Comparison of ENCODE assay signal across 16 cellular contexts in the genomic region with DNA sequence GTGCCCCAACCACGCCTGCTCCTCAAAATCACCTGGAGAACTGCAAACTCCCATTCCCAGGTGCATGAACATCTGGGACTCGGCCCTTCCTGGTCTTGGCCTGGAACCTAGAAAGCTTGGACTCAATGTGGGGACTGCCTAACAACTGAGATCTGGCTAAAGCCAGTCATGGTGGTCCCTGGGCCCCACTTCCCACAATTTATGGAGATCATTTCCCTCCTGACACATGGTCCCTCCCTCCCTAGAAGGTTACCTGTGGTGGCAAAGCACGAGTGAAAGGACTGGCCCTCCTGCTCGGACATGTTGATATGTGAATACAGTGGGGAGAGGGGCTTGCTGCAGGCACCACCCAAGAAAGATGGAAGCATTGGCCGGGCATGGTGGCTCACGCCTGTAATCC. TPM values are rescaled to one million over a fixed set of nuclear protein-coding genes. Genes with fewer than 3 reads are reported as not detected.
DNase-seq lines count a peak whose midpoint lies in the region; ATAC-seq and TF ChIP-seq lines count a peak whose summit lies in the region.
"Had no signal": no experiment of that assay in that cellular context is flagged by ENCODE, and none has a peak within 500 bp of the region (broad histone marks: within the 10 kb centered on the region; RNA-seq: fewer than 3 reads in every experiment).

No MANE protein-coding gene starts in this region.

- no peak overlapping the region for H3K27ac ChIP-seq in H9 (ENCODE audit: insufficient read length, low read depth, low read length)
- H3K27ac ChIP-seq in mesendoderm (ENCODE audit: low read depth, low read length) = no peak overlapping the region
- no peak overlapping the region for H3K27ac ChIP-seq in right atrium auricular region
- H3K27ac ChIP-seq: C4-2B had no signal

- H3K23ac ChIP-seq in H9 (ENCODE audit: insufficient read length, low read depth, low read length) (no peak overlapping the region), mesendoderm (ENCODE audit: low read length) (no peak overlapping the region)

- H3K9ac ChIP-seq in H9 (ENCODE audit: extremely low read depth, insufficient read length, low read length) (no peak overlapping the region), mesendoderm (ENCODE audit: low read length) (peak overlapping the region; percentile 11)

- H4K5ac ChIP-seq in H9 (ENCODE audit: insufficient read length, low read depth, low read length) = no peak overlapping the region
- H4K5ac ChIP-seq in mesendoderm (ENCODE audit: low read length) = no peak overlapping the region

- H3K4me2 ChIP-seq in H9 (ENCODE audit: insufficient read depth, insufficient read length, low read length) (no peak overlapping the region), mesendoderm (ENCODE audit: low read length) (no peak overlapping the region)

- no peaks in the 10 kb centered on the region for H3K9me3 Mint-ChIP-seq in H9
- no peaks in the 10 kb centered on the region for H3K9me3 Mint-ChIP-seq in activated T-helper 17 cell treated with anti-CD3 and anti-CD28 coated beads, Interleukin-2, amount 50 U/mL, for 72 hours
- H3K9me3 Mint-ChIP-seq in stimulated activated naive B cell treated with anti-CD40 and anti-IgM and Interleukin-4, amounts not matched to agents 10 μg/mL and 1 μg/mL and 100 μg/mL, for 72 hours = peaks cover 0 to 3% of the 10 kb centered on the region in 2 donors

- no peak overlapping the region for H2BK15ac ChIP-seq in H9 (ENCODE audit: low read depth, low read length)
- H2BK15ac ChIP-seq in mesendoderm (replicated peaks; ENCODE audit: low read depth) = no peak overlapping the region

- H3K27ac Mint-ChIP-seq in H9 = peak overlapping the region; percentile 42 to 57 (median 47); a peak in 4 of 7 replicates
- H3K27ac Mint-ChIP-seq in activated T-helper 17 cell treated with anti-CD3 and anti-CD28 coated beads, Interleukin-2, amount 50 U/mL, for 72 hours = peak overlapping the region; percentile 55
- H3K27ac Mint-ChIP-seq in stimulated activated naive B cell treated with anti-CD40 and anti-IgM and Interleukin-4, amounts not matched to agents 10 μg/mL and 1 μg/mL and 100 μg/mL, for 72 hours = peak overlapping the region; percentile 65

- H3K18ac ChIP-seq in H9 (ENCODE audit: insufficient read length, low read depth, low read length) = no peak overlapping the region
- H3K18ac ChIP-seq in mesendoderm (ENCODE audit: low read length) = no peak overlapping the region

- H3K27me3 ChIP-seq in H9 (ENCODE audit: insufficient read depth, low read length) (no peaks in the 10 kb centered on the region), mesendoderm (ENCODE audit: insufficient read depth, low read length, poor library complexity) (no peaks in the 10 kb centered on the region), right atrium auricular region (no peaks in the 10 kb centered on the region)

- no peaks in the 10 kb centered on the region for H3K9me3 ChIP-seq in H9 (ENCODE audit: control insufficient read depth, low read depth, low read length)
- no peaks in the 10 kb centered on the region for H3K9me3 ChIP-seq in right atrium auricular region

- no peak overlapping the region for H3K14ac ChIP-seq in H9 (ENCODE audit: insufficient read depth, low read length)

- no peak overlapping the region for H2BK20ac ChIP-seq in H9 (ENCODE audit: low read depth, low read length, poor library complexity, severe bottlenecking)

- no peak overlapping the region for H4K91ac ChIP-seq in H9 (ENCODE audit: insufficient read length, low read depth, low read length)

- peaks cover 22% of the 10 kb centered on the region; the same call in 1 of the 2 replicates for H3K79me2 ChIP-seq in H9 (ENCODE audit: insufficient read depth, low read length)
- H3K79me2 ChIP-seq in mesendoderm (ENCODE audit: control insufficient read depth, insufficient read depth, low read length) = peaks cover 76% of the 10 kb centered on the region

- H3K4me3 ChIP-seq in mesendoderm (ENCODE audit: low read length) (no peak overlapping the region), right atrium auricular region (no peak overlapping the region)
- H3K4me3 ChIP-seq: K562 had no signal

- H3K79me1 ChIP-seq in H9 (ENCODE audit: insufficient read depth, low read depth, low read length, poor library complexity, severe bottlenecking) = peaks cover 9% of the 10 kb centered on the region
- peaks cover 35% of the 10 kb centered on the region for H3K79me1 ChIP-seq in mesendoderm (ENCODE audit: low read length)

- H4K8ac ChIP-seq in H9 (replicated peaks; ENCODE audit: insufficient read length, low read depth, low read length) (no peak overlapping the region), mesendoderm (ENCODE audit: low read depth, low read length) (no peak overlapping the region)

- no peak overlapping the region for H2AK5ac ChIP-seq in H9 (ENCODE audit: insufficient read length, low read length)
- no peak overlapping the region for H2AK5ac ChIP-seq in mesendoderm (ENCODE audit: low read length)

- H3K56ac ChIP-seq in H9 (ENCODE audit: insufficient read length, low read depth, low read length) = no peak overlapping the region
- peak overlapping the region; percentile 51 for H3K56ac ChIP-seq in mesendoderm (ENCODE audit: low read length)

- H3K23me2 ChIP-seq in H9 (ENCODE audit: insufficient read length, low read depth, low read length, poor library complexity, severe bottlenecking) = no peaks in the 10 kb centered on the region

- H3K36me3 ChIP-seq in mesendoderm (ENCODE audit: control insufficient read depth, insufficient read depth, low read length) (no peaks in the 10 kb centered on the region), right atrium auricular region (no peaks in the 10 kb centered on the region)

- H3T11ph ChIP-seq in H9 (ENCODE audit: low read length) = no peak overlapping the region

- WGBS in H9 (ENCODE audit: extremely low coverage, insufficient read length, low lambda C conversion rate) = no CpG with 5 or more reads among the region's 6 CpGs
- WGBS in mesendoderm (ENCODE audit: extremely low coverage, insufficient coverage, low lambda C conversion rate) = no CpG with 5 or more reads among the region's 6 CpGs

- ATAC-seq in activated T-helper 17 cell treated with anti-CD3 and anti-CD28 coated beads, Interleukin-2, amount 50 U/mL, for 72 hours (replicated peaks) = no peak
- ATAC-seq in stimulated activated naive B cell treated with anti-CD40 and anti-IgM and Interleukin-4, amounts not matched to agents 10 μg/mL and 1 μg/mL and 100 μg/mL, for 72 hours (replicated peaks) = no peak
- ATAC-seq: HCT116 had no signal

- H3K4me1 Mint-ChIP-seq in H9 = peaks cover 40 to 42% of the 10 kb centered on the region in 2 experiments
- peaks cover 56% of the 10 kb centered on the region for H3K4me1 Mint-ChIP-seq in activated T-helper 17 cell treated with anti-CD3 and anti-CD28 coated beads, Interleukin-2, amount 50 U/mL, for 72 hours
- peaks cover 57 to 89% of the 10 kb centered on the region in 2 donors for H3K4me1 Mint-ChIP-seq in stimulated activated naive B cell treated with anti-CD40 and anti-IgM and Interleukin-4, amounts not matched to agents 10 μg/mL and 1 μg/mL and 100 μg/mL, for 72 hours

- TF ChIP-seq CTCF in H9 (conservative IDR thresholded peaks at IDR 0.05) (no peak), right atrium auricular region (IDR thresholded peaks at IDR 0.05) (no peak)

- H2AFZ ChIP-seq in H9 (ENCODE audit: low read length) = no peak overlapping the region

- peaks cover 0 to 3% (median 0%) of the 10 kb centered on the region in 3 experiments; a peak in 3 of 7 replicates for H3K36me3 Mint-ChIP-seq in H9 (ENCODE audit: insufficient read depth in 1 of 3, low read depth in 3 of 3)
- H3K36me3 Mint-ChIP-seq in activated T-helper 17 cell treated with anti-CD3 and anti-CD28 coated beads, Interleukin-2, amount 50 U/mL, for 72 hours (ENCODE audit: low read depth) = no peaks in the 10 kb centered on the region
- H3K36me3 Mint-ChIP-seq in stimulated activated naive B cell treated with anti-CD40 and anti-IgM and Interleukin-4, amounts not matched to agents 10 μg/mL and 1 μg/mL and 100 μg/mL, for 72 hours = peaks cover 8% of the 10 kb centered on the region in 2 donors

- no peak overlapping the region for H2BK5ac ChIP-seq in H9 (ENCODE audit: insufficient read length, low read length)
- peak overlapping the region; percentile 47 for H2BK5ac ChIP-seq in mesendoderm (ENCODE audit: low read length)

- DNase-seq in H9 (no peak), mesendoderm (no peak), 8988T (no peak), right atrium auricular region (ENCODE audit: low spot score) (no peak), SKM-1 treated with dmso at 0.1 percent for 144 hours (lab: John Stamatoyannopoulos, UW; ENCODE audit: unreplicated experiment) (no peak)
- DNase-seq in stimulated activated naive B cell treated with anti-CD40 and anti-IgM and Interleukin-4, amounts not matched to agents 10 μg/mL and 1 μg/mL and 100 μg/mL, for 72 hours = no peak
- DNase-seq: DND-41, NCI-H1105, NCI-H2081 treated with DMSO at 0.1 percent for 48 hours, NCI-H446 treated with DMSO at 0.1 percent for 48 hours, NCI-H69, SHP77 treated with DMSO at 0.1 percent for 48 hours had no signal

- H3K4ac ChIP-seq in H9 (ENCODE audit: low read depth, low read length) = no peak overlapping the region
- no peak overlapping the region for H3K4ac ChIP-seq in mesendoderm (ENCODE audit: low read depth, low read length)

- no peak overlapping the region for H2BK12ac ChIP-seq in H9 (ENCODE audit: insufficient read length, low read depth, low read length)

- H3K27me3 Mint-ChIP-seq in H9 (ENCODE audit: low read depth) = no peaks in the 10 kb centered on the region
- H3K27me3 Mint-ChIP-seq in activated T-helper 17 cell treated with anti-CD3 and anti-CD28 coated beads, Interleukin-2, amount 50 U/mL, for 72 hours = no peaks in the 10 kb centered on the region
- no peaks in the 10 kb centered on the region for H3K27me3 Mint-ChIP-seq in stimulated activated naive B cell treated with anti-CD40 and anti-IgM and Interleukin-4, amounts not matched to agents 10 μg/mL and 1 μg/mL and 100 μg/mL, for 72 hours

- H2BK120ac ChIP-seq in H9 (ENCODE audit: low read depth, low read length, poor library complexity, severe bottlenecking) = no peak overlapping the region
- no peak overlapping the region for H2BK120ac ChIP-seq in mesendoderm (ENCODE audit: low read depth, low read length)

- no peaks in the 10 kb centered on the region for H4K20me1 ChIP-seq in H9 (ENCODE audit: control insufficient read depth, insufficient read depth, insufficient read length)

- no peak overlapping the region for H3K4me3 Mint-ChIP-seq in H9
- H3K4me3 Mint-ChIP-seq in activated T-helper 17 cell treated with anti-CD3 and anti-CD28 coated beads, Interleukin-2, amount 50 U/mL, for 72 hours = no peak overlapping the region
- no peak overlapping the region for H3K4me3 Mint-ChIP-seq in stimulated activated naive B cell treated with anti-CD40 and anti-IgM and Interleukin-4, amounts not matched to agents 10 μg/mL and 1 μg/mL and 100 μg/mL, for 72 hours

- H3K4me1 ChIP-seq in H9 (ENCODE audit: insufficient read depth, low read length) (no peaks in the 10 kb centered on the region), mesendoderm (ENCODE audit: control insufficient read depth, low read depth, low read length) (peaks cover 17% of the 10 kb centered on the region), right atrium auricular region (peaks cover 0 to 80% of the 10 kb centered on the region in 2 donors)

RNA-seq across cellular contexts. Expression of gene BICD2, which starts 18.8 kb away (rescaled TPM):
- total RNA-seq in H9 (2021) = 21.2 and 22.3 TPM in 2 replicates
- total RNA-seq in activated T-helper 17 cell treated with anti-CD3 and anti-CD28 coated beads, Interleukin-2, amount 50 U/mL, for 72 hours = 10 to 100 TPM; 14.2 to 24.9 TPM
- 10.9 TPM for polyA plus RNA-seq in mesendoderm (2013, experiment 1 of 2)
- 11.3 TPM for polyA plus RNA-seq in mesendoderm (2013, experiment 2 of 2)
- total RNA-seq in right atrium auricular region = 10 to 100 TPM; 32.2 to 40.4 TPM
